ENCODE assay signal across 19 cellular contexts in genomic region chr13:90443268-90443667, GRCh38.
"Had no signal": no experiment of that assay in that cellular context is flagged by ENCODE, and none has a peak within 500 bp of the region (broad histone marks: within the 10 kb centered on the region; RNA-seq: fewer than 3 reads in every experiment).

No MANE protein-coding gene starts in this region.

- H3K27ac ChIP-seq: epithelial cell of prostate, heart right ventricle, prostate gland, right atrium auricular region, upper lobe of right lung had no signal

- H3K9me3 ChIP-seq: prostate gland, right atrium auricular region, upper lobe of right lung had no signal

- H3K27me3 ChIP-seq: heart right ventricle, right atrium auricular region, upper lobe of right lung had no signal

- H3K36me3 ChIP-seq: heart right ventricle, prostate gland, right atrium auricular region, upper lobe of right lung had no signal

- H3K4me1 ChIP-seq: prostate gland, right atrium auricular region had no signal

- H3K4me3 ChIP-seq: heart right ventricle, prostate gland, right atrium auricular region, upper lobe of right lung had no signal

- DNase-seq: activated CD4-positive, alpha-beta T cell treated with anti-CD3 and anti-CD28 coated beads for 4 hours; activated CD4-positive, alpha-beta T cell treated with anti-CD3 and anti-CD28 coated beads, Interleukin-2, amount 50 U/mL, for 48 hours; activated CD4-positive, CD25-positive, alpha-beta regulatory T cell; activated CD8-positive, alpha-beta memory T cell treated with anti-CD3 and anti-CD28 coated beads, Interleukin-2, amount 50 U/mL, for 48 hours; activated naive CD4-positive, alpha-beta T cell; activated T-cell treated with anti-CD3 and anti-CD28 coated beads, Interleukin-2, amount 50 U/mL, for 4 hours; cerebellar nuclear complex; foreskin fibroblast; heart right ventricle; left ventricle myocardium superior; mammary epithelial cell; midbrain; stimulated activated CD4-positive, alpha-beta T cell treated with anti-CD3 and anti-CD28 coated beads, Interleukin-4, amount 100 ng/mL, for 24 hours; stimulated activated naive CD4-positive, alpha-beta T cell treated with Interleukin-2 at 50 U/mL for 16 hours; T1000; upper lobe of right lung had no signal
